1 cellular context compared by ENCODE assay signal in the genomic region with DNA sequence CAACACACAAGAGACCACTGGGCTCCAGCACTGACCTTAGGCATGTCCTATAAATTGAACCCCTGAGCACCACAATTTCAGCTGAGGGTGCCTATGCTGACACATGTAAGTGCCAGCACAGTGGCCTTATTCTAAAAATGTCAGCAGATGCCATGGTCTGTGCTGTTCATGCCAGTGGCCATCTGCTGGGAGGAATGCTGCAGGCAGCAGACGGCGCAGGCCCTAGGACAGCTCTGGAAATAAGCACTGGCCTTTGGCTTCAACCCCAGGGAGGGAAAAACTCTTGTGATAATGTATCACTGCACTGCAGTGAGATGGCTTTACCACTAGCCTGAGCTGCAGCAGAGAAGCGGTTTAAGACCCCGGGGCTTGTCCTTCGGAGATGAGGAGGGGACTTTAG.
TF ChIP-seq lines count a peak whose summit lies in the region.

No MANE protein-coding gene starts in this region.

TF ChIP-seq in SK-N-SH treated with all-trans-retinoic acid at 6 μM for 48 hours, 23 proteins besides CTCF, POLR2A, EP300 and RAD21 (continued from another document):
- TF ChIP-seq, protein P1, sequence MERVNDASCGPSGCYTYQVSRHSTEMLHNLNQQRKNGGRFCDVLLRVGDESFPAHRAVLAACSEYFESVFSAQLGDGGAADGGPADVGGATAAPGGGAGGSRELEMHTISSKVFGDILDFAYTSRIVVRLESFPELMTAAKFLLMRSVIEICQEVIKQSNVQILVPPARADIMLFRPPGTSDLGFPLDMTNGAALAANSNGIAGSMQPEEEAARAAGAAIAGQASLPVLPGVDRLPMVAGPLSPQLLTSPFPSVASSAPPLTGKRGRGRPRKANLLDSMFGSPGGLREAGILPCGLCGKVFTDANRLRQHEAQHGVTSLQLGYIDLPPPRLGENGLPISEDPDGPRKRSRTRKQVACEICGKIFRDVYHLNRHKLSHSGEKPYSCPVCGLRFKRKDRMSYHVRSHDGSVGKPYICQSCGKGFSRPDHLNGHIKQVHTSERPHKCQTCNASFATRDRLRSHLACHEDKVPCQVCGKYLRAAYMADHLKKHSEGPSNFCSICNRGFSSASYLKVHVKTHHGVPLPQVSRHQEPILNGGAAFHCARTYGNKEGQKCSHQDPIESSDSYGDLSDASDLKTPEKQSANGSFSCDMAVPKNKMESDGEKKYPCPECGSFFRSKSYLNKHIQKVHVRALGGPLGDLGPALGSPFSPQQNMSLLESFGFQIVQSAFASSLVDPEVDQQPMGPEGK (CRISPR knock-in tag; IDR thresholded peaks at IDR 0.05; ENCODE audit: borderline replicate concordance), result no peak
- TF ChIP-seq, protein P2, sequence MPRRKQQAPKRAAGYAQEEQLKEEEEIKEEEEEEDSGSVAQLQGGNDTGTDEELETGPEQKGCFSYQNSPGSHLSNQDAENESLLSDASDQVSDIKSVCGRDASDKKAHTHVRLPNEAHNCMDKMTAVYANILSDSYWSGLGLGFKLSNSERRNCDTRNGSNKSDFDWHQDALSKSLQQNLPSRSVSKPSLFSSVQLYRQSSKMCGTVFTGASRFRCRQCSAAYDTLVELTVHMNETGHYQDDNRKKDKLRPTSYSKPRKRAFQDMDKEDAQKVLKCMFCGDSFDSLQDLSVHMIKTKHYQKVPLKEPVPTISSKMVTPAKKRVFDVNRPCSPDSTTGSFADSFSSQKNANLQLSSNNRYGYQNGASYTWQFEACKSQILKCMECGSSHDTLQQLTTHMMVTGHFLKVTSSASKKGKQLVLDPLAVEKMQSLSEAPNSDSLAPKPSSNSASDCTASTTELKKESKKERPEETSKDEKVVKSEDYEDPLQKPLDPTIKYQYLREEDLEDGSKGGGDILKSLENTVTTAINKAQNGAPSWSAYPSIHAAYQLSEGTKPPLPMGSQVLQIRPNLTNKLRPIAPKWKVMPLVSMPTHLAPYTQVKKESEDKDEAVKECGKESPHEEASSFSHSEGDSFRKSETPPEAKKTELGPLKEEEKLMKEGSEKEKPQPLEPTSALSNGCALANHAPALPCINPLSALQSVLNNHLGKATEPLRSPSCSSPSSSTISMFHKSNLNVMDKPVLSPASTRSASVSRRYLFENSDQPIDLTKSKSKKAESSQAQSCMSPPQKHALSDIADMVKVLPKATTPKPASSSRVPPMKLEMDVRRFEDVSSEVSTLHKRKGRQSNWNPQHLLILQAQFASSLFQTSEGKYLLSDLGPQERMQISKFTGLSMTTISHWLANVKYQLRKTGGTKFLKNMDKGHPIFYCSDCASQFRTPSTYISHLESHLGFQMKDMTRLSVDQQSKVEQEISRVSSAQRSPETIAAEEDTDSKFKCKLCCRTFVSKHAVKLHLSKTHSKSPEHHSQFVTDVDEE (CRISPR knock-in tag; IDR thresholded peaks at IDR 0.05), result no peak
- TF ChIP-seq ZNF8 (CRISPR knock-in tag; IDR thresholded peaks at IDR 0.05), result no peak
